ENCODE assay signal across 1 cellular context in the genomic region with DNA sequence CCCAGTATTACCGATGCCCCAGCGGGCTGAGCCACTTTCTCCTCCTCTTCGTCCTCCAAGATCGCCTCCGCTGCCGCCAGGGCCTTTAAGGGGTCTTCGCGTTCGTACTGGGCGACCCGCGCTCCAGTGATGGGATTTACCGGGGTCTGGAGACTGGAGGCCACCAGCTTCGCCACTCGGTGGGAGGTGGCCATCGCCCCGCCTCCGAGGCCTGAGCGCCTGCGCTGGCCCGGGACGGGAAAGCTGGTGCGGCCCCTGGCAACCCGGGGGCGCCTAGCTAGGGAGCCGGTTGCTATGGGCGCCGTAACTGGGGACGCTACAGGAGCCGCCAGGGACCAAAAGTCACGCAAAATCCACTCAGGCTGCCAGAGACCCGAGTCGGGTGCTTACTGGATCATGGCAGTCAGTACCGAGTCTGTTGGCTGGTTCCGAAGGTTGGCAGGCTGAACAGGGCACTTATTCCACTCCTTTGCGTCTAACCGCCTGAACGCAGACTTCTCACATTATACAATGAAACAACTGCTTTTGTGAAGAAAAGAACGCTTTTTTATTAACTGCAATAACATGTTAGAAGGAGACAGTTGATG.
TF ChIP-seq lines count a peak whose summit lies in the region.

A gene with protein sequence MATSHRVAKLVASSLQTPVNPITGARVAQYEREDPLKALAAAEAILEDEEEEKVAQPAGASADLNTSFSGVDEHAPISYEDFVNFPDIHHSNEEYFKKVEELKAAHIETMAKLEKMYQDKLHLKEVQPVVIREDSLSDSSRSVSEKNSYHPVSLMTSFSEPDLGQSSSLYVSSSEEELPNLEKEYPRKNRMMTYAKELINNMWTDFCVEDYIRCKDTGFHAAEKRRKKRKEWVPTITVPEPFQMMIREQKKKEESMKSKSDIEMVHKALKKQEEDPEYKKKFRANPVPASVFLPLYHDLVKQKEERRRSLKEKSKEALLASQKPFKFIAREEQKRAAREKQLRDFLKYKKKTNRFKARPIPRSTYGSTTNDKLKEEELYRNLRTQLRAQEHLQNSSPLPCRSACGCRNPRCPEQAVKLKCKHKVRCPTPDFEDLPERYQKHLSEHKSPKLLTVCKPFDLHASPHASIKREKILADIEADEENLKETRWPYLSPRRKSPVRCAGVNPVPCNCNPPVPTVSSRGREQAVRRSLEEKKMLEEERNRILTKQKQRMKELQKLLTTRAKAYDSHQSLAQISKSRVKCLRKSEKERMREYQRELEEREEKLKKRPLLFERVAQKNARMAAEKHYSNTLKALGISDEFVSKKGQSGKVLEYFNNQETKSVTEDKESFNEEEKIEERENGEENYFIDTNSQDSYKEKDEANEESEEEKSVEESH (minus strand): TSS at position 213 of the 587 bp plus-strand sequence. CDS start 19 bp downstream, at position 194.

TF ChIP-seq in H1, 55 proteins besides CTCF, POLR2A, EP300 and RAD21:
- TF ChIP-seq, protein P1, sequence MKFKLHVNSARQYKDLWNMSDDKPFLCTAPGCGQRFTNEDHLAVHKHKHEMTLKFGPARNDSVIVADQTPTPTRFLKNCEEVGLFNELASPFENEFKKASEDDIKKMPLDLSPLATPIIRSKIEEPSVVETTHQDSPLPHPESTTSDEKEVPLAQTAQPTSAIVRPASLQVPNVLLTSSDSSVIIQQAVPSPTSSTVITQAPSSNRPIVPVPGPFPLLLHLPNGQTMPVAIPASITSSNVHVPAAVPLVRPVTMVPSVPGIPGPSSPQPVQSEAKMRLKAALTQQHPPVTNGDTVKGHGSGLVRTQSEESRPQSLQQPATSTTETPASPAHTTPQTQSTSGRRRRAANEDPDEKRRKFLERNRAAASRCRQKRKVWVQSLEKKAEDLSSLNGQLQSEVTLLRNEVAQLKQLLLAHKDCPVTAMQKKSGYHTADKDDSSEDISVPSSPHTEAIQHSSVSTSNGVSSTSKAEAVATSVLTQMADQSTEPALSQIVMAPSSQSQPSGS (IDR thresholded peaks at IDR 0.05; ENCODE audit: low read length), result no peak
- TF ChIP-seq TAF1 (IDR thresholded peaks at IDR 0.05; ENCODE audit: low read depth, low read length) (peak; percentile 56; the same call in 1 of the 2 replicates), TBP (IDR thresholded peaks at IDR 0.05; ENCODE audit: low read depth, low read length) (peak; percentile 48; the same call in 1 of the 2 replicates), SAP30 (IDR thresholded peaks at IDR 0.05; ENCODE audit: insufficient read depth, insufficient replicate concordance, low read length) (peak; percentile 100), RXRA (IDR thresholded peaks at IDR 0.05; ENCODE audit: insufficient read depth, low read depth, low read length) (no peak), POLR2AphosphoS5 (IDR thresholded peaks at IDR 0.05; ENCODE audit: low read depth, low read length) (peak; percentile 42; the same call in 1 of the 2 replicates), KDM4A (IDR thresholded peaks at IDR 0.05; ENCODE audit: low read depth, low read length, severe bottlenecking) (peak; percentile 91), PHF8 (conservative IDR thresholded peaks at IDR 0.05; ENCODE audit: low read depth, low read length) (peak; percentile 74), NRF1 (IDR thresholded peaks at IDR 0.05; ENCODE audit: low read depth, low read length) (peak; percentile 58), TAF7 (optimal IDR thresholded peaks at IDR 0.05; ENCODE audit: borderline replicate concordance, low read depth, low read length) (peak; percentile 63), HDAC2 (IDR thresholded peaks at IDR 0.05; ENCODE audit: borderline replicate concordance in 1 of 2, low read depth in 2 of 2, low read length in 2 of 2) (peak; percentile 45 to 97; a peak in 2 of 4 replicates), FOSL1 (IDR thresholded peaks at IDR 0.05; ENCODE audit: insufficient read depth, low read depth, low read length) (no peak), CTBP2 (IDR thresholded peaks at IDR 0.05; ENCODE audit: borderline replicate concordance, insufficient read depth, insufficient read length, low read length) (peak; percentile 6), RBBP5 (IDR thresholded peaks at IDR 0.05; ENCODE audit: borderline replicate concordance, low read depth, low read length) (peak; percentile 61; the same call in 1 of the 2 replicates), SIN3A (conservative IDR thresholded peaks at IDR 0.05 in 1 of 2, IDR thresholded peaks at IDR 0.05 in 1 of 2; ENCODE audit: low read depth in 1 of 2, low read length in 2 of 2) (peak; percentile 98 to 100), TCF12 (IDR thresholded peaks at IDR 0.05; ENCODE audit: low read depth, low read length) (no peak), RFX5 (IDR thresholded peaks at IDR 0.05; ENCODE audit: borderline replicate concordance, low read depth, low read length) (no peak), ASH2L (IDR thresholded peaks at IDR 0.05; ENCODE audit: low read length) (peak; percentile 53)
- TF ChIP-seq, protein P2, sequence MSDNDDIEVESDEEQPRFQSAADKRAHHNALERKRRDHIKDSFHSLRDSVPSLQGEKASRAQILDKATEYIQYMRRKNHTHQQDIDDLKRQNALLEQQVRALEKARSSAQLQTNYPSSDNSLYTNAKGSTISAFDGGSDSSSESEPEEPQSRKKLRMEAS (IDR thresholded peaks at IDR 0.05), result peak; percentile 18; the same call in 1 of the 2 replicates
